Comparison of ENCODE assay signal across 19 cellular contexts in genomic region chr9:17018540-17019196, GRCh38.
A peak's percentile ranks its signal among the peaks of the same experiment; 100 is the strongest.
DNase-seq lines count a peak whose midpoint lies in the region; ATAC-seq, FAIRE-seq and TF ChIP-seq lines count a peak whose summit lies in the region.
"Had no signal": no experiment of that assay in that cellular context is flagged by ENCODE, and none has a peak within 500 bp of the region (broad histone marks: within the 10 kb centered on the region; RNA-seq: fewer than 3 reads in every experiment).

No MANE protein-coding gene starts in this region.

- WGBS in gastroesophageal sphincter (ENCODE audit: low coverage in 1 of 2), 2 donors: 76 to 85% methylated on average over 3 of the region's 3 CpGs

- H4K20me1 ChIP-seq in astrocyte (ENCODE audit: insufficient read depth, low read length): no peaks in the 10 kb centered on the region

- no peak overlapping the region for H3K4me3 Mint-ChIP-seq in astrocyte (ENCODE audit: unreplicated experiment)
- H3K4me3 Mint-ChIP-seq: CD8-positive, alpha-beta T cell; mesothelial cell of epicardium; stimulated activated naive CD8-positive, alpha-beta T cell treated with anti-CD3 and anti-CD28 coated beads, Interleukin-15, Interleukin-2, amounts not matched to agents 100 ng/mL and 50 ng/mL, for 24 hours had no signal

- peak overlapping the region; percentile 87 for H2AFZ ChIP-seq in astrocyte (ENCODE audit: low read depth, low read length)

- H3K9me3 ChIP-seq in astrocyte (ENCODE audit: insufficient read depth, low read depth, low read length) (no peaks in the 10 kb centered on the region), gastroesophageal sphincter (no peaks in the 10 kb centered on the region), skeletal muscle satellite cell (replicated peaks; ENCODE audit: low read length) (no peaks in the 10 kb centered on the region)

- TF ChIP-seq POLR2A in gastroesophageal sphincter (IDR thresholded peaks at IDR 0.05): no peak

- no peak for FAIRE-seq in astrocyte (lab: Jason Lieb, UNC)
- FAIRE-seq: GM18507, urothelium cell line had no signal

- H3K27me3 Mint-ChIP-seq in astrocyte (ENCODE audit: low read depth, unreplicated experiment): no peaks in the 10 kb centered on the region
- H3K27me3 Mint-ChIP-seq: stimulated activated naive CD8-positive, alpha-beta T cell treated with anti-CD3 and anti-CD28 coated beads, Interleukin-15, Interleukin-2, amounts not matched to agents 100 ng/mL and 50 ng/mL, for 24 hours had no signal

- H3K4me2 ChIP-seq in astrocyte (ENCODE audit: low read length) (peak overlapping the region; percentile 64), skeletal muscle satellite cell (ENCODE audit: low read length) (peak overlapping the region; percentile 76)

- TF ChIP-seq EP300 in gastroesophageal sphincter (IDR thresholded peaks at IDR 0.05): no peak

- H3K27ac Mint-ChIP-seq in astrocyte (ENCODE audit: unreplicated experiment): no peak overlapping the region
- H3K27ac Mint-ChIP-seq: CD8-positive, alpha-beta T cell; mesothelial cell of epicardium; stimulated activated naive CD8-positive, alpha-beta T cell treated with anti-CD3 and anti-CD28 coated beads, Interleukin-15, Interleukin-2, amounts not matched to agents 100 ng/mL and 50 ng/mL, for 24 hours had no signal

- H3K9ac ChIP-seq in astrocyte (ENCODE audit: low read length) (peak overlapping the region; percentile 64), skeletal muscle satellite cell (ENCODE audit: low read depth, low read length) (peak overlapping the region; percentile 80)

- H3K4me3 ChIP-seq in astrocyte (ENCODE audit: insufficient read depth, low read depth, low read length): no peak overlapping the region
- H3K4me3 ChIP-seq in gastroesophageal sphincter: no peak overlapping the region
- peak overlapping the region; percentile 48 for H3K4me3 ChIP-seq in skeletal muscle satellite cell (ENCODE audit: low read length)

- H3K27ac ChIP-seq in astrocyte (ENCODE audit: low read depth, low read length) (peak overlapping the region; percentile 74), gastroesophageal sphincter (peak overlapping the region; percentile 74 to 86 (median 78))

- ATAC-seq in GM19397 (IDR thresholded peaks at IDR 0.05; ENCODE audit: unreplicated experiment): peak; percentile 48
- ATAC-seq in gastroesophageal sphincter: no peak
- ATAC-seq in HG03175 (IDR thresholded peaks at IDR 0.05; ENCODE audit: unreplicated experiment): no peak
- no peak for ATAC-seq in GM21360 (IDR thresholded peaks at IDR 0.05; ENCODE audit: unreplicated experiment)
- ATAC-seq: CD8-positive, alpha-beta T cell had no signal

- H3K36me3 Mint-ChIP-seq in astrocyte (ENCODE audit: low read depth, unreplicated experiment): no peaks in the 10 kb centered on the region
- H3K36me3 Mint-ChIP-seq: CD8-positive, alpha-beta T cell; mesothelial cell of epicardium had no signal

- no peaks in the 10 kb centered on the region for H3K36me3 ChIP-seq in astrocyte (ENCODE audit: insufficient read depth, low read length)
- H3K36me3 ChIP-seq in gastroesophageal sphincter: no peaks in the 10 kb centered on the region
- no peaks in the 10 kb centered on the region for H3K36me3 ChIP-seq in skeletal muscle satellite cell (ENCODE audit: insufficient read depth, low read length)

- no peaks in the 10 kb centered on the region for H3K9me3 Mint-ChIP-seq in astrocyte (ENCODE audit: unreplicated experiment)
- H3K9me3 Mint-ChIP-seq: stimulated activated naive CD8-positive, alpha-beta T cell treated with anti-CD3 and anti-CD28 coated beads, Interleukin-15, Interleukin-2, amounts not matched to agents 100 ng/mL and 50 ng/mL, for 24 hours had no signal

- H3K79me2 ChIP-seq in astrocyte (ENCODE audit: insufficient read depth, low read length): no peaks in the 10 kb centered on the region

- TF ChIP-seq CTCF in astrocyte (IDR thresholded peaks at IDR 0.05; ENCODE audit: insufficient read depth, low read depth, low read length) (no peak), gastroesophageal sphincter (IDR thresholded peaks at IDR 0.05) (no peak)

- H3K27me3 ChIP-seq in astrocyte (ENCODE audit: insufficient read depth, low read length) (no peaks in the 10 kb centered on the region), gastroesophageal sphincter (no peaks in the 10 kb centered on the region), skeletal muscle satellite cell (ENCODE audit: control insufficient read depth, insufficient read depth, low read length) (no peaks in the 10 kb centered on the region)

- DNase-seq in astrocyte (ENCODE audit: low read depth) (peak; percentile 18), DMS153 treated with DMSO at 0.1 percent for 48 hours (lab: John Stamatoyannopoulos, UW; ENCODE audit: unreplicated experiment) (no peak)
- DNase-seq in stimulated activated CD4-positive, alpha-beta T cell treated with anti-CD3 and anti-CD28 coated beads, Interleukin-4, amount 100 ng/mL, for 1 hour: no peak
- DNase-seq: activated CD4-positive, CD25-positive, alpha-beta regulatory T cell treated with anti-CD3 and anti-CD28 coated beads, Interleukin-2, amount 50 U/mL, for 72 hours; CD8-positive, alpha-beta T cell; DMS79; effector memory CD4-positive, alpha-beta T cell; NCI-H146; NCI-H226; RPMI8226 had no signal

- H3K4me1 ChIP-seq in astrocyte (ENCODE audit: insufficient read depth, low read length) (peaks cover 12% of the 10 kb centered on the region), gastroesophageal sphincter (peaks cover 0 to 19% (median 0%) of the 10 kb centered on the region in 3 donors), skeletal muscle satellite cell (ENCODE audit: control insufficient read depth, insufficient read depth, low read length) (peaks cover 31% of the 10 kb centered on the region)

- peaks cover 6% of the 10 kb centered on the region for H3K4me1 Mint-ChIP-seq in astrocyte (ENCODE audit: low read depth, unreplicated experiment)
